8 cellular contexts compared by ENCODE assay signal in genomic region chr4:122921971-122922876, GRCh38. TPM values are rescaled to one million over a fixed set of nuclear protein-coding genes. Genes with fewer than 3 reads are reported as not detected.
DNase-seq lines count a peak whose midpoint lies in the region; ATAC-seq and TF ChIP-seq lines count a peak whose summit lies in the region.

Gene NUDT6 (minus strand): TSS chr4:122922597. CDS start chr4:122922572, 25 bp downstream.

- dilution Hi-C loops in IMR-90 (cut with HindIII; ENCODE audit: low sequenced_read_pairs, unreplicated experiment) = loop anchor here (25.0 kb wide), 2 partner anchors 160 to 310 kb away; partner anchors contain the start of gene IL21

- no peak within 1 kb of the TSS for H2AK5ac ChIP-seq in IMR-90 (ENCODE audit: low read depth, low read length)

- peak within 1 kb of the TSS; percentile 29 to 78 for H4K8ac ChIP-seq in IMR-90 (ENCODE audit: low read depth in 2 of 2, low read length in 2 of 2)

- no TSS peak for BruUV-seq in IMR-90 (replicated peaks; lab: Mats Ljungman, UMichigan)

- peak within 1 kb of the TSS; percentile 82 for H4K5ac ChIP-seq in IMR-90 (ENCODE audit: low read depth, low read length)

- H3K4me3 Mint-ChIP-seq in activated naive CD8-positive, alpha-beta T cell treated with anti-CD3 and anti-CD28 coated beads for 36 hours = peak within 1 kb of the TSS; percentile 98
- no peak within 1 kb of the TSS for H3K4me3 Mint-ChIP-seq in osteocyte (ENCODE audit: unreplicated experiment)

- peak within 1 kb of the TSS; percentile 79 for H3K56ac ChIP-seq in IMR-90 (ENCODE audit: extremely low read depth, insufficient read depth, low read length)

- peak within 1 kb of the TSS; percentile 92 for H3K14ac ChIP-seq in IMR-90 (replicated peaks; ENCODE audit: low read depth, low read length)

- peak within 1 kb of the TSS; percentile 75; the same call in 1 of the 3 replicates for H2BK15ac ChIP-seq in IMR-90 (ENCODE audit: low read depth, low read length)

- H2BK5ac ChIP-seq in IMR-90 (ENCODE audit: low read depth, low read length, poor library complexity, severe bottlenecking) = peak within 1 kb of the TSS; percentile 61

- CTCF ChIA-PET in IMR-90 (lab: Yijun Ruan, JAX) = interaction anchor here (0.5 to 0.6 kb wide), 2 partner anchors 76 to 175 kb away, joined by 3 to 6 read pairs; no protein-coding TSS in a partner anchor

- peak within 1 kb of the TSS; percentile 89 for H3K9ac ChIP-seq in IMR-90 (ENCODE audit: low read depth, low read length)

- 0% methylated on average over 42 of the region's 63 CpGs; no CpG with 5 or more reads in 1 of the 2 experiments for whole genome bisulfite sequencing in IMR-90 (ENCODE audit: extremely low coverage in 2 of 2, insufficient read length in 1 of 2), 2 experiments

- no peak for TF ChIP-seq CTCF in IMR-90 (conservative IDR thresholded peaks at IDR 0.05; ENCODE audit: low read depth, low read length)
- TF ChIP-seq CTCF in osteocyte (IDR thresholded peaks at IDR 0.05) = no peak

- peak within 1 kb of the TSS; percentile 93 for H3K4me3 ChIP-seq in IMR-90 (ENCODE audit: insufficient read depth, low read depth, low read length)

- H3K4me2 ChIP-seq in IMR-90 (ENCODE audit: low read depth, low read length) = peak within 1 kb of the TSS; percentile 79

- peak within 1 kb of the TSS; percentile 96 for H2AFZ ChIP-seq in IMR-90 (replicated peaks; ENCODE audit: low read length, poor library complexity)

- H4K20me1 ChIP-seq in IMR-90 (ENCODE audit: insufficient read depth, low read length) = no peaks in the 10 kb centered on the region

- no peak for TF ChIP-seq POLR2A in IMR-90 (IDR thresholded peaks at IDR 0.05; ENCODE audit: low read depth, low read length)

- H3K27me3 ChIP-seq in IMR-90 (ENCODE audit: control insufficient read depth, insufficient read depth, low read length) = no peaks in the 10 kb centered on the region

- in situ Hi-C loops in IMR-90 (cut with MboI; ENCODE audit: low sequenced_read_pairs) = loop anchor here (5.0 to 25.0 kb wide), 2 partner anchors 320 to 610 kb away; no protein-coding TSS in a partner anchor

- POLR2A ChIA-PET in IMR-90 (lab: Charles Lee; ENCODE audit: unreplicated experiment) = interaction anchor here (1.1 kb wide), 1 partner anchor 19 kb away, joined by 3 read pairs; no protein-coding TSS in a partner anchor

- H3K27ac ChIP-seq in IMR-90 (ENCODE audit: insufficient read depth, low read length) = peak within 1 kb of the TSS; percentile 83

- peak within 1 kb of the TSS; percentile 91 for H3K23ac ChIP-seq in IMR-90 (ENCODE audit: low read depth, low read length)

- peak within 1 kb of the TSS; percentile 28; the same call in 1 of the 2 replicates for H2BK20ac ChIP-seq in IMR-90 (ENCODE audit: low read depth, low read length)

- H3K18ac ChIP-seq in IMR-90 (ENCODE audit: low read depth, low read length) = peak within 1 kb of the TSS; percentile 55

- peak; percentile 72 for DNase-seq in ELR (ENCODE audit: low read depth)
- DNase-seq in IMR-90 = peak; percentile 69
- DNase-seq in SHP77 treated with DMSO at 0.1 percent for 48 hours (lab: John Stamatoyannopoulos, UW) = peak; percentile 3
- DNase-seq in activated naive CD8-positive, alpha-beta T cell treated with anti-CD3 and anti-CD28 coated beads for 36 hours = peak; percentile 57
- DNase-seq in Right ventricle myocardium inferior (ENCODE audit: missing footprints) = peak; percentile 88
- DNase-seq in osteocyte (ENCODE audit: extremely low spot score, unreplicated experiment) = peak; percentile 84
- peak; percentile 59 for DNase-seq in ureter (ENCODE audit: low spot score)

- peaks cover 2% of the 10 kb centered on the region; the same call in 1 of the 2 replicates for H3K4me1 ChIP-seq in IMR-90 (ENCODE audit: control insufficient read depth, insufficient read depth, low read length)

- intact Hi-C loops in IMR-90 (cut with micrococcal nuclease) (no loop called here), Right ventricle myocardium inferior (cut with DNase I) (loop anchor here (5.0 kb wide), 1 partner anchor 320 kb away; no protein-coding TSS in a partner anchor)

- no peaks in the 10 kb centered on the region for H3K27me3 Mint-ChIP-seq in activated naive CD8-positive, alpha-beta T cell treated with anti-CD3 and anti-CD28 coated beads for 36 hours
- H3K27me3 Mint-ChIP-seq in osteocyte (ENCODE audit: unreplicated experiment) = no peaks in the 10 kb centered on the region

- no peak for TF ChIP-seq RAD21 in IMR-90 (IDR thresholded peaks at IDR 0.05; ENCODE audit: low read length)

- H3K79me1 ChIP-seq in IMR-90 (ENCODE audit: low read depth in 1 of 2, low read length in 2 of 2) = peaks cover 21 to 50% of the 10 kb centered on the region in 2 experiments

- H3K4me1 Mint-ChIP-seq in activated naive CD8-positive, alpha-beta T cell treated with anti-CD3 and anti-CD28 coated beads for 36 hours = peaks cover 9% of the 10 kb centered on the region
- H3K4me1 Mint-ChIP-seq in osteocyte (ENCODE audit: unreplicated experiment) = peaks cover 14% of the 10 kb centered on the region

- H3K27ac Mint-ChIP-seq in activated naive CD8-positive, alpha-beta T cell treated with anti-CD3 and anti-CD28 coated beads for 36 hours = peak within 1 kb of the TSS; percentile 96
- peak within 1 kb of the TSS; percentile 93 for H3K27ac Mint-ChIP-seq in osteocyte (ENCODE audit: unreplicated experiment)

- H2BK120ac ChIP-seq in IMR-90 (ENCODE audit: low read depth, low read length) = peak within 1 kb of the TSS; percentile 66

- ATAC-seq in GM21717 (IDR thresholded peaks at IDR 0.05; ENCODE audit: unreplicated experiment) (peak; percentile 71), IMR-90 (ENCODE audit: low read depth) (peak; percentile 93), Right ventricle myocardium inferior (peak; percentile 95)

- peak within 1 kb of the TSS; percentile 88 for H3K4ac ChIP-seq in IMR-90 (ENCODE audit: low read depth, low read length)

- no peaks in the 10 kb centered on the region for H3K9me3 ChIP-seq in IMR-90 (ENCODE audit: control insufficient read depth, insufficient read depth, low read length)

- H3K36me3 ChIP-seq in IMR-90 (ENCODE audit: control insufficient read depth, insufficient read depth, low read length) = no peaks in the 10 kb centered on the region

- H3K9me1 ChIP-seq in IMR-90 (ENCODE audit: insufficient read depth, low read length) = peaks cover 7% of the 10 kb centered on the region

- H3K9me3 Mint-ChIP-seq in activated naive CD8-positive, alpha-beta T cell treated with anti-CD3 and anti-CD28 coated beads for 36 hours = no peaks in the 10 kb centered on the region
- H3K9me3 Mint-ChIP-seq in osteocyte (ENCODE audit: unreplicated experiment) = no peaks in the 10 kb centered on the region

- H4K91ac ChIP-seq in IMR-90 (ENCODE audit: insufficient read depth, low read depth, low read length) = peak within 1 kb of the TSS; percentile 86

- H2AK9ac ChIP-seq in IMR-90 (replicated peaks; ENCODE audit: low read depth, low read length, poor library complexity) = peak within 1 kb of the TSS; percentile 86

- H3K36me3 Mint-ChIP-seq in activated naive CD8-positive, alpha-beta T cell treated with anti-CD3 and anti-CD28 coated beads for 36 hours = peaks cover 2% of the 10 kb centered on the region
- no peaks in the 10 kb centered on the region for H3K36me3 Mint-ChIP-seq in osteocyte (ENCODE audit: unreplicated experiment)

TF ChIP-seq in IMR-90, 13 proteins besides CTCF, POLR2A, EP300 and RAD21:
- TF ChIP-seq MAFK (IDR thresholded peaks at IDR 0.05; ENCODE audit: low read depth, low read length) = no peak
- no peak for TF ChIP-seq ELK1 (IDR thresholded peaks at IDR 0.05; ENCODE audit: borderline replicate concordance, low read depth, low read length)
- TF ChIP-seq RFX5 (IDR thresholded peaks at IDR 0.05; ENCODE audit: low read depth, low read length) = no peak
- TF ChIP-seq RCOR1 (IDR thresholded peaks at IDR 0.05; ENCODE audit: insufficient replicate concordance, low read length) = no peak
- no peak for TF ChIP-seq MXI1 (IDR thresholded peaks at IDR 0.05; ENCODE audit: borderline replicate concordance, low read depth, low read length)
- TF ChIP-seq USF2 (IDR thresholded peaks at IDR 0.05; ENCODE audit: low read depth, low read length) = no peak

RNA-seq across cellular contexts. Expression of gene NUDT6, which starts in this region (rescaled TPM):
- 2.7 and 4.2 TPM in 2 replicates for total RNA-seq in IMR-90 (2012; rRNA removed)
- 4.8 and 5.1 TPM in 2 replicates for polyA plus RNA-seq in IMR-90 (2012; rRNA removed)
- 2.5 and 3.1 TPM in 2 replicates for polyA plus RNA-seq in IMR-90 (2012; cell fraction: cytosol; rRNA removed)
- 2.1 and 4.5 TPM in 2 replicates for polyA plus RNA-seq in IMR-90 (2012; cell fraction: nucleus; rRNA removed; ENCODE audit: low replicate concordance)
- 1 to 10 TPM; 5.8 to 6.8 TPM for total RNA-seq in activated naive CD8-positive, alpha-beta T cell treated with anti-CD3 and anti-CD28 coated beads for 36 hours
- total RNA-seq in Right ventricle myocardium inferior = 16.4 TPM
- total RNA-seq in osteocyte = 4.8 and 6.9 TPM in 2 replicates
- total RNA-seq in ureter = 9.2 TPM

Comparison
In these comparisons a context has a peak if more than half of its experiments do, and no peak if none do; other contexts are left out.
1. Peak in every context shown above with its lines: DNase-seq, ATAC-seq, H3K4me3 ChIP-seq and H3K27ac ChIP-seq.
2. DNase-seq: peak in every context shown above with its lines; median percentile 88 in Right ventricle myocardium inferior; 84 in osteocyte; 72 in ELR; 69 in IMR-90; 59 in ureter; 57 in activated naive CD8-positive, alpha-beta T cell treated with anti-CD3 and anti-CD28 coated beads for 36 hours; 3 in SHP77 treated with DMSO at 0.1 percent for 48 hours.